9 cellular contexts compared by ENCODE assay signal in the genomic region with DNA sequence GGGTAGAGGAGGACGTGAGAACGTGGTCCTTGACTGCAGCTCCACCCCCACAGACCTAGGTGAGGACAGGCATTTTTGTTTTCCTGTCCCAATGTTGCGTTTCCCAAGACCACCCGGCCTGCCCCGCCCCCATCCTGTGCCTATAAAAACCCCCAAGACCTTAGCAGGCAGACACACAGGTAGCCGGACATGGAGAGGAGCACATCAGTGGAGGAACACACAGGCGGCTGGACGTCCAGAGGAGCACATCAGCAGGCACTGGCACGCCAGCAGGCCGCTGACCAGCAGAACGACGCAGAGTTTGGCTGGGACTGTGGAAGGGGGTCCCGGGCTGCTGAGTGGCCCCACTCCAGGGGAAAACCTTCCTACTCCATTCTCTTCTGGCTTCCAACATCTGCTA. TPM values are rescaled to one million over a fixed set of nuclear protein-coding genes. Genes with fewer than 3 reads are reported as not detected.
A peak's percentile ranks its signal among the peaks of the same experiment; 100 is the strongest.
DNase-seq lines count a peak whose midpoint lies in the region; ATAC-seq and TF ChIP-seq lines count a peak whose summit lies in the region.
"Had no signal": no experiment of that assay in that cellular context is flagged by ENCODE, and none has a peak within 500 bp of the region (broad histone marks: within the 10 kb centered on the region; RNA-seq: fewer than 3 reads in every experiment).

No MANE protein-coding gene starts in this region.

- no peak overlapping the region for H2BK120ac ChIP-seq in mesenchymal stem cell (ENCODE audit: low read depth, low read length)

- no peaks in the 10 kb centered on the region for H3K36me3 ChIP-seq in A673 (ENCODE audit: insufficient read depth, low read length, poor library complexity, severe bottlenecking)
- no peaks in the 10 kb centered on the region for H3K36me3 ChIP-seq in mesenchymal stem cell (ENCODE audit: control insufficient read depth in 1 of 2, insufficient read depth in 2 of 2, low read depth in 1 of 2, low read length in 2 of 2)

- no peak overlapping the region for H2BK15ac ChIP-seq in mesenchymal stem cell (ENCODE audit: low read depth, poor library complexity, severe bottlenecking)

- TF ChIP-seq CTCF in A673 (conservative IDR thresholded peaks at IDR 0.05; ENCODE audit: low read depth, low read length): no peak
- TF ChIP-seq CTCF in brain (conservative IDR thresholded peaks at IDR 0.05): no peak

- CTCF ChIA-PET in A673 (lab: Charles Lee): no interaction called here

- peaks cover 24% of the 10 kb centered on the region for H3K27me3 Mint-ChIP-seq in brain

- H2AFZ ChIP-seq in mesenchymal stem cell (ENCODE audit: low read depth, low read length): peak overlapping the region; percentile 60

- POLR2A ChIA-PET in A673 (lab: Charles Lee; ENCODE audit: low non-redundant PET): no interaction called here

- peaks cover 8% of the 10 kb centered on the region for H3K4me1 ChIP-seq in A673 (ENCODE audit: insufficient read depth, low read length, poor library complexity, severe bottlenecking)
- peaks cover 6% of the 10 kb centered on the region for H3K4me1 ChIP-seq in mesenchymal stem cell (ENCODE audit: control insufficient read depth, insufficient read depth, low read depth, low read length)

- ATAC-seq in HG03439 (IDR thresholded peaks at IDR 0.05; ENCODE audit: unreplicated experiment) (peak; percentile 23), HG03159 (IDR thresholded peaks at IDR 0.05; ENCODE audit: unreplicated experiment) (no peak), GM21528 (IDR thresholded peaks at IDR 0.05; ENCODE audit: low FRiP score, unreplicated experiment) (no peak)

- peak overlapping the region; percentile 92 for H3K4me2 ChIP-seq in mesenchymal stem cell (ENCODE audit: low read length, poor library complexity, severe bottlenecking)

- no peak for DNase-seq in A673 (ENCODE audit: low spot score)
- DNase-seq in mesenchymal stem cell: peak; percentile 11
- no peak for DNase-seq in cortex of kidney (lab: John Stamatoyannopoulos, UW)
- no peak for DNase-seq in HPDE6-E6E7 (ENCODE audit: extremely low spot score)
- DNase-seq: NCI-H2081 treated with DMSO at 0.1 percent for 48 hours had no signal

- H3K14ac ChIP-seq in mesenchymal stem cell (ENCODE audit: low read length in 2 of 2): no peak overlapping the region

- no peak overlapping the region for H3K4ac ChIP-seq in mesenchymal stem cell (ENCODE audit: low read depth in 1 of 2, low read length in 2 of 2)

- H3K27me3 ChIP-seq in A673 (replicated peaks; ENCODE audit: insufficient read depth, low read depth, low read length, poor library complexity) (peaks cover 3% of the 10 kb centered on the region), mesenchymal stem cell (ENCODE audit: control insufficient read depth in 1 of 2, insufficient read depth in 1 of 2, low read length in 2 of 2) (peaks cover 10 to 28% of the 10 kb centered on the region in 2 experiments)

- H2AK5ac ChIP-seq in mesenchymal stem cell (ENCODE audit: low read length, severe bottlenecking): no peak overlapping the region

- no peak overlapping the region for H3K23ac ChIP-seq in mesenchymal stem cell (ENCODE audit: low read length in 2 of 2)

- BruUV-seq in A673 (replicated peaks; lab: Mats Ljungman, UMichigan): no TSS peak

- no peak overlapping the region for H4K91ac ChIP-seq in mesenchymal stem cell (ENCODE audit: low read length)

- H3K4me3 ChIP-seq in A673 (ENCODE audit: low read depth, low read length, poor library complexity, severe bottlenecking) (peak overlapping the region; percentile 37), mesenchymal stem cell (ENCODE audit: insufficient read depth in 1 of 2, low read depth in 1 of 2, low read length in 2 of 2) (peak overlapping the region in 1 of 2 experiments; percentile 72)

- peak overlapping the region in 1 of 5 experiments; percentile 84 for H3K27ac Mint-ChIP-seq in brain

- no peaks in the 10 kb centered on the region for H3K36me3 Mint-ChIP-seq in brain

- peak overlapping the region in 1 of 2 experiments; percentile 17 for H2BK12ac ChIP-seq in mesenchymal stem cell (ENCODE audit: low read length in 2 of 2)

- H3K18ac ChIP-seq in mesenchymal stem cell (ENCODE audit: low read depth in 1 of 2, low read length in 2 of 2): no peak overlapping the region

- H3K4me3 Mint-ChIP-seq in brain: peak overlapping the region; percentile 85 to 88 (median 86)

- 8% methylated on average over 11 of the region's 13 CpGs for WGBS in mesenchymal stem cell

- intact Hi-C loops in A673 (cut with micrococcal nuclease; ENCODE audit: unreplicated experiment): no loop called here

- H3K27ac ChIP-seq in A673 (ENCODE audit: low read depth, low read length, poor library complexity, severe bottlenecking): no peak overlapping the region
- no peak overlapping the region for H3K27ac ChIP-seq in mesenchymal stem cell (ENCODE audit: low read length, poor library complexity, severe bottlenecking)

- H4K8ac ChIP-seq in mesenchymal stem cell (ENCODE audit: low read length): peak overlapping the region; percentile 14

- peaks cover 13% of the 10 kb centered on the region for H3K4me1 Mint-ChIP-seq in brain

- H2BK5ac ChIP-seq in mesenchymal stem cell (ENCODE audit: low read depth, low read length, poor library complexity, severe bottlenecking): no peak overlapping the region

- peak overlapping the region; percentile 38 for H3K9ac ChIP-seq in mesenchymal stem cell (ENCODE audit: low read length)

- no peaks in the 10 kb centered on the region for H3K9me3 ChIP-seq in A673 (ENCODE audit: low read depth, low read length, poor library complexity, severe bottlenecking)
- no peaks in the 10 kb centered on the region for H3K9me3 ChIP-seq in mesenchymal stem cell (ENCODE audit: control insufficient read depth, low read length)

- no peaks in the 10 kb centered on the region for H3K79me1 ChIP-seq in mesenchymal stem cell (replicated peaks; ENCODE audit: low read length, poor library complexity, severe bottlenecking)

- no peaks in the 10 kb centered on the region for H3K9me3 Mint-ChIP-seq in brain

RNA-seq across cellular contexts. Expression of a gene that starts 12.7 kb away (rescaled TPM):
- total RNA-seq in A673 (2021): 13.9 and 17.1 TPM in 2 replicates
- 60.1 TPM for polyA plus RNA-seq in brain (ENCODE audit: insufficient read depth, low read depth, low replicate concordance)
- polyA plus RNA-seq in mesenchymal stem cell (2013, experiment 1 of 2): 24.4 TPM
- polyA plus RNA-seq in mesenchymal stem cell (2013, experiment 2 of 2): 23.7 TPM

RNA-seq across cellular contexts. Expression of a gene that starts 30.2 kb away (rescaled TPM):
- 8.9 and 12.1 TPM in 2 replicates for total RNA-seq in A673 (2021)
- polyA plus RNA-seq in brain (ENCODE audit: insufficient read depth, low read depth, low replicate concordance): 15.1 TPM
- polyA plus RNA-seq in mesenchymal stem cell (2013, experiment 1 of 2): 5.3 TPM
- polyA plus RNA-seq in mesenchymal stem cell (2013, experiment 2 of 2): 5.4 TPM

RNA-seq across cellular contexts. Expression of a gene that starts 37.4 kb away (rescaled TPM):
- 42.7 and 49.3 TPM in 2 replicates for total RNA-seq in A673 (2021)
- polyA plus RNA-seq in brain (ENCODE audit: insufficient read depth, low read depth, low replicate concordance): 20.7 TPM
- 44.9 TPM for polyA plus RNA-seq in mesenchymal stem cell (2013, experiment 1 of 2)
- 45.0 TPM for polyA plus RNA-seq in mesenchymal stem cell (2013, experiment 2 of 2)

RNA-seq across cellular contexts. Expression of a gene that starts 47.0 kb away (rescaled TPM):
- 54.5 and 66.2 TPM in 2 replicates for total RNA-seq in A673 (2021)
- polyA plus RNA-seq in brain (ENCODE audit: insufficient read depth, low read depth, low replicate concordance): 53.3 TPM
- 62.5 TPM for polyA plus RNA-seq in mesenchymal stem cell (2013, experiment 1 of 2)
- 61.5 TPM for polyA plus RNA-seq in mesenchymal stem cell (2013, experiment 2 of 2)

RNA-seq across cellular contexts. Expression of a gene that starts 59.7 kb away (rescaled TPM):
- total RNA-seq in A673 (2021): 63.8 and 78.9 TPM in 2 replicates
- 79.2 TPM for polyA plus RNA-seq in brain (ENCODE audit: insufficient read depth, low read depth, low replicate concordance)
- 16.0 TPM for polyA plus RNA-seq in mesenchymal stem cell (2013, experiment 1 of 2)
- 16.3 TPM for polyA plus RNA-seq in mesenchymal stem cell (2013, experiment 2 of 2)
